Comparison of ENCODE assay signal across 16 cellular contexts in the genomic region with DNA sequence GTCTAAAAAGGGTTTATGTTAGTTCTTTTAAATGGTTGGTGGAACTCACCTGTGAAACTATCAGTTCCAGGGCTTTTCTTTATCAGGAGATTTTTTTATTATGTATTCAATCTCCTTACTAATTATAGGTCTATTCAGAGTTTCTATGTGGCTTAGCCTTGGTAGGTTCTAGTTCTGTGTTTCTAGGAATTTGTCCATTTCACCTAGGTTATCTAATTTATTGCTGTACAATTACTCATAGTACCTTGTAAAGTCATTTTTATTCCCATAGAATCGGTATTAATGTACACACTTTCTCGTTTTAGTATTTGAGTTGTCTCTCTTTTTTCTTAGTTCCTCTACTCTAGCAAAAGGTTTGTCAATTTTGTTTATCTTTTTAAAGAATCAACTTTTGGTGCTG.
"Had no signal": no experiment of that assay in that cellular context is flagged by ENCODE, and none has a peak within 500 bp of the region (broad histone marks: within the 10 kb centered on the region; RNA-seq: fewer than 3 reads in every experiment).

No MANE protein-coding gene starts in this region.

- H3K4me3 ChIP-seq: hepatocyte, smooth muscle cell, suprapubic skin, upper lobe of right lung had no signal

- ATAC-seq: stimulated activated naive CD8-positive, alpha-beta T cell treated with anti-CD3 and anti-CD28 coated beads, Interleukin-15, Interleukin-2, amounts not matched to agents 100 U/mL and 50 U/mL, for 24 hours; upper lobe of right lung; WTC11 had no signal

- H3K9me3 ChIP-seq: suprapubic skin, upper lobe of right lung had no signal

- H3K4me1 Mint-ChIP-seq: brain had no signal

- H3K4me3 Mint-ChIP-seq: activated naive CD8-positive, alpha-beta T cell; brain; dendritic cell treated with granulocyte-macrophage colony-stimulating factor and Interleukin-4, amounts not matched to agents 40 ng/mL and 50 ng/mL, for 4 days; WTC11 had no signal

- H3K27me3 Mint-ChIP-seq: activated naive CD8-positive, alpha-beta T cell; dendritic cell treated with granulocyte-macrophage colony-stimulating factor and Interleukin-4, amounts not matched to agents 40 ng/mL and 50 ng/mL, for 4 days had no signal

- DNase-seq: activated CD4-positive, alpha-beta T cell treated with anti-CD3 and anti-CD28 coated beads, Interleukin-2, amount 50 U/mL, for 48 hours; activated gamma-delta T cell; amygdala; cerebellar nuclear complex; erythroblast; kidney; stimulated activated CD4-positive, alpha-beta T cell treated with anti-CD3 and anti-CD28 coated beads, Interleukin-1b, Interleukin-23, amount 100 ng/mL, for 48 hours; stimulated activated naive CD8-positive, alpha-beta T cell treated with anti-CD3 and anti-CD28 coated beads, Interleukin-15, Interleukin-2, amounts not matched to agents 100 U/mL and 50 U/mL, for 24 hours; upper lobe of right lung had no signal

- H3K36me3 ChIP-seq: suprapubic skin, upper lobe of right lung had no signal

- H3K27ac Mint-ChIP-seq: brain; dendritic cell treated with granulocyte-macrophage colony-stimulating factor and Interleukin-4, amounts not matched to agents 40 ng/mL and 50 ng/mL, for 4 days; WTC11 had no signal

- H3K4me2 ChIP-seq: hepatocyte, smooth muscle cell had no signal

- H3K27me3 ChIP-seq: hepatocyte, suprapubic skin, upper lobe of right lung had no signal

- H3K4me1 ChIP-seq: suprapubic skin, upper lobe of right lung had no signal
